In genomic region chr18:36265035-36265434, GRCh38 we compare ENCODE assay signal across 1 cellular context.
TF ChIP-seq lines count a peak whose summit lies in the region.

No MANE protein-coding gene starts in this region.

TF ChIP-seq in GM12878, 131 proteins besides CTCF, POLR2A, EP300 and RAD21:
- TF ChIP-seq SREBF1 (IDR thresholded peaks at IDR 0.05; ENCODE audit: low read length) (no peak), DPF2 (IDR thresholded peaks at IDR 0.05) (no peak), BACH1 (IDR thresholded peaks at IDR 0.05; ENCODE audit: borderline replicate concordance) (no peak), ZBTB33 (IDR thresholded peaks at IDR 0.05) (no peak), RBBP5 (conservative IDR thresholded peaks at IDR 0.05) (no peak), PAX5 (IDR thresholded peaks at IDR 0.05; ENCODE audit: borderline replicate concordance, low read depth, low read length) (no peak), CHD2 (IDR thresholded peaks at IDR 0.05; ENCODE audit: borderline replicate concordance, low read depth, low read length) (no peak), CREB1 (IDR thresholded peaks at IDR 0.05; ENCODE audit: low read depth) (no peak), FOS (IDR thresholded peaks at IDR 0.05; ENCODE audit: borderline replicate concordance, extremely low read depth, insufficient read length) (no peak), BCLAF1 (IDR thresholded peaks at IDR 0.05) (no peak), E4F1 (IDR thresholded peaks at IDR 0.05; ENCODE audit: borderline replicate concordance, partially characterized antibody) (no peak), ATF7 (IDR thresholded peaks at IDR 0.05; ENCODE audit: low read depth) (no peak), EED (IDR thresholded peaks at IDR 0.05; ENCODE audit: low read depth) (no peak), NR2C1 (IDR thresholded peaks at IDR 0.05) (no peak), ZNF217 (IDR thresholded peaks at IDR 0.05) (no peak), SREBF2 (IDR thresholded peaks at IDR 0.05; ENCODE audit: low read length) (no peak), MYC (IDR thresholded peaks at IDR 0.05; ENCODE audit: insufficient read depth, insufficient read length, insufficient replicate concordance, low read length, severe bottlenecking) (no peak)
TF ChIP-seq in GM12878: peak in this region for 0.
